Comparison of ENCODE assay signal across 8 cellular contexts in genomic region chr11:65471410-65471762, GRCh38. TPM values are rescaled to one million over a fixed set of nuclear protein-coding genes. Genes with fewer than 3 reads are reported as not detected.
DNase-seq lines count a peak whose midpoint lies in the region; ATAC-seq, FAIRE-seq and TF ChIP-seq lines count a peak whose summit lies in the region.

No MANE protein-coding gene starts in this region.

- peak overlapping the region; percentile 77 to 82 for H3K4ac ChIP-seq in mesenchymal stem cell (ENCODE audit: low read depth in 1 of 2, low read length in 2 of 2)

- H3K79me1 ChIP-seq in mesenchymal stem cell (replicated peaks; ENCODE audit: low read length, poor library complexity, severe bottlenecking) = peaks cover 6% of the 10 kb centered on the region

- peaks cover 23% of the 10 kb centered on the region for H3K4me1 Mint-ChIP-seq in CD8-positive, alpha-beta T cell (ENCODE audit: low read depth)
- peaks cover 14% of the 10 kb centered on the region for H3K4me1 Mint-ChIP-seq in type B pancreatic cell (ENCODE audit: unreplicated experiment)

- H3K36me3 ChIP-seq in CD8-positive, alpha-beta T cell (ENCODE audit: insufficient read depth, low read length) = no peaks in the 10 kb centered on the region
- H3K36me3 ChIP-seq in H7 (replicated peaks; ENCODE audit: control insufficient read depth, insufficient read depth, low read length) (no peaks in the 10 kb centered on the region), SK-N-MC (ENCODE audit: insufficient read depth, low read length) (no peaks in the 10 kb centered on the region), duodenal mucosa (ENCODE audit: control insufficient read depth in 1 of 2, insufficient read depth in 2 of 2, low read length in 2 of 2) (no peaks in the 10 kb centered on the region), mesenchymal stem cell (ENCODE audit: control insufficient read depth in 1 of 2, insufficient read depth in 2 of 2, low read depth in 1 of 2, low read length in 2 of 2) (peaks cover 0 to under 1% of the 10 kb centered on the region in 2 experiments)

- H3K36me3 Mint-ChIP-seq in CD8-positive, alpha-beta T cell = no peaks in the 10 kb centered on the region
- no peaks in the 10 kb centered on the region for H3K36me3 Mint-ChIP-seq in type B pancreatic cell

- no peak for FAIRE-seq in urothelium cell line (lab: Jason Lieb, UNC)

- H3K4me1 ChIP-seq in CD8-positive, alpha-beta T cell (ENCODE audit: insufficient read depth, low read length) = peaks cover 17% of the 10 kb centered on the region
- H3K4me1 ChIP-seq in duodenal mucosa (ENCODE audit: control insufficient read depth in 1 of 2, insufficient read depth in 2 of 2, low read length in 2 of 2) = peaks cover 22 to 39% of the 10 kb centered on the region in 2 donors
- peaks cover 19% of the 10 kb centered on the region for H3K4me1 ChIP-seq in mesenchymal stem cell (ENCODE audit: control insufficient read depth, insufficient read depth, low read depth, low read length)

- DNase-seq in CD8-positive, alpha-beta T cell = peak in 3 of 7 experiments; percentile 20 to 36 (median 22)
- DNase-seq in H7 = peak; percentile 80
- DNase-seq in SK-N-MC (ENCODE audit: low read depth, low spot score) = no peak
- peak; percentile 88 for DNase-seq in mesenchymal stem cell
- DNase-seq in type B pancreatic cell (ENCODE audit: extremely low spot score, unreplicated experiment) = no peak
- DNase-seq in urothelium cell line (ENCODE audit: low spot score) = no peak
- no peak for DNase-seq in GM19238 (ENCODE audit: insufficient read length, low spot score)

- H2BK5ac ChIP-seq in mesenchymal stem cell (ENCODE audit: low read depth, low read length, poor library complexity, severe bottlenecking) = peak overlapping the region; percentile 58

- H4K8ac ChIP-seq in mesenchymal stem cell (ENCODE audit: low read length) = peak overlapping the region; percentile 67

- intact Hi-C loops in CD8-positive, alpha-beta T cell (cut with DNase I, micrococcal nuclease) = no loop called here

- H3K4me3 Mint-ChIP-seq in CD8-positive, alpha-beta T cell = no peak overlapping the region
- no peak overlapping the region for H3K4me3 Mint-ChIP-seq in type B pancreatic cell

- H2BK120ac ChIP-seq in mesenchymal stem cell (ENCODE audit: low read depth, low read length) = peak overlapping the region; percentile 65

- H3K9ac ChIP-seq in SK-N-MC (ENCODE audit: insufficient read length) (no peak overlapping the region), duodenal mucosa (ENCODE audit: low read depth in 1 of 2, low read length in 2 of 2) (peak overlapping the region; percentile 51 to 62), mesenchymal stem cell (ENCODE audit: low read length) (peak overlapping the region; percentile 87)

- peak overlapping the region; percentile 58 for H4K91ac ChIP-seq in mesenchymal stem cell (ENCODE audit: low read length)

- no peak overlapping the region for H2BK15ac ChIP-seq in mesenchymal stem cell (ENCODE audit: low read depth, poor library complexity, severe bottlenecking)

- peak; percentile 1 for ATAC-seq in CD8-positive, alpha-beta T cell

- H3K4me3 ChIP-seq in CD8-positive, alpha-beta T cell (ENCODE audit: low read depth, low read length) = peak overlapping the region; percentile 42
- H3K4me3 ChIP-seq in H7 (ENCODE audit: insufficient read depth, low read depth, low read length) (no peak overlapping the region), SK-N-MC (no peak overlapping the region), duodenal mucosa (ENCODE audit: low read depth in 1 of 2, low read length in 2 of 2) (peak overlapping the region in 1 of 2 donors; percentile 10), mesenchymal stem cell (ENCODE audit: insufficient read depth in 1 of 2, low read depth in 1 of 2, low read length in 2 of 2) (no peak overlapping the region)

- no peak overlapping the region for H2AFZ ChIP-seq in mesenchymal stem cell (ENCODE audit: low read depth, low read length)

- no peaks in the 10 kb centered on the region for H3K27me3 ChIP-seq in CD8-positive, alpha-beta T cell (ENCODE audit: insufficient read depth, low read length)
- H3K27me3 ChIP-seq in H7 (ENCODE audit: control insufficient read depth, insufficient read depth, low read length) (no peaks in the 10 kb centered on the region), duodenal mucosa (ENCODE audit: control insufficient read depth in 1 of 2, insufficient read depth in 2 of 2, low read length in 2 of 2) (no peaks in the 10 kb centered on the region), mesenchymal stem cell (ENCODE audit: control insufficient read depth in 1 of 2, insufficient read depth in 1 of 2, low read length in 2 of 2) (no peaks in the 10 kb centered on the region)

- H3K27ac Mint-ChIP-seq in CD8-positive, alpha-beta T cell = peak overlapping the region; percentile 98
- H3K27ac Mint-ChIP-seq in type B pancreatic cell = peak overlapping the region; percentile 48

- no peak overlapping the region for H3K23ac ChIP-seq in mesenchymal stem cell (ENCODE audit: low read length in 2 of 2)

- no peaks in the 10 kb centered on the region for H3K9me3 Mint-ChIP-seq in CD8-positive, alpha-beta T cell
- H3K9me3 Mint-ChIP-seq in type B pancreatic cell = no peaks in the 10 kb centered on the region

- POLR2A ChIA-PET in CD8-positive, alpha-beta T cell (lab: Charles Lee) = interaction anchor here (0.5 to 12.7 kb wide), 16 partner anchors 9 to 611 kb away, joined by 3 to 506 read pairs (median 6); partner anchors contain the start of genes MAJIN, MALAT1 and NEAT1

- H3K18ac ChIP-seq in mesenchymal stem cell (ENCODE audit: low read depth in 1 of 2, low read length in 2 of 2) = peak overlapping the region; percentile 60 to 88

- peak overlapping the region; percentile 60 for H3K27ac ChIP-seq in CD8-positive, alpha-beta T cell (ENCODE audit: low read depth, low read length)
- H3K27ac ChIP-seq in SK-N-MC (0 out of 2 replicates have a peak overlapping the region, but pooled peaks have one; percentile 67), duodenal mucosa (ENCODE audit: low read depth, low read length) (peak overlapping the region; percentile 60), mesenchymal stem cell (ENCODE audit: low read length, poor library complexity, severe bottlenecking) (peak overlapping the region; percentile 69)

- no peaks in the 10 kb centered on the region for H3K9me3 ChIP-seq in CD8-positive, alpha-beta T cell (ENCODE audit: low read length)
- no peaks in the 10 kb centered on the region for H3K9me3 ChIP-seq in SK-N-MC (ENCODE audit: low read depth, low read length)
- H3K9me3 ChIP-seq in duodenal mucosa (ENCODE audit: control insufficient read depth in 1 of 2, low read length in 2 of 2) = no peaks in the 10 kb centered on the region
- no peaks in the 10 kb centered on the region for H3K9me3 ChIP-seq in mesenchymal stem cell (ENCODE audit: control insufficient read depth, low read length)

- H2BK12ac ChIP-seq in mesenchymal stem cell (ENCODE audit: low read length in 2 of 2) = peak overlapping the region; percentile 18 to 88

- H3K4me2 ChIP-seq in mesenchymal stem cell (ENCODE audit: low read length, poor library complexity, severe bottlenecking) = no peak overlapping the region

- no peaks in the 10 kb centered on the region for H3K27me3 Mint-ChIP-seq in CD8-positive, alpha-beta T cell (ENCODE audit: low read depth)
- no peaks in the 10 kb centered on the region for H3K27me3 Mint-ChIP-seq in type B pancreatic cell

- no peak for TF ChIP-seq CTCF in CD8-positive, alpha-beta T cell (IDR thresholded peaks at IDR 0.05)
- TF ChIP-seq CTCF in type B pancreatic cell (conservative IDR thresholded peaks at IDR 0.05) = peak; percentile 62

- WGBS in mesenchymal stem cell = 31% methylated on average over 4 of the region's 4 CpGs

- CTCF ChIA-PET in CD8-positive, alpha-beta T cell (lab: Charles Lee) = interaction anchor here (0.8 to 4.4 kb wide), 16 partner anchors 10 to 142 kb away, joined by 3 to 50 read pairs (median 4); partner anchors contain the start of genes FRMD8 and MALAT1

- peak overlapping the region; percentile 59 for H2AK5ac ChIP-seq in mesenchymal stem cell (ENCODE audit: low read length, severe bottlenecking)

- peak overlapping the region in 1 of 2 experiments; percentile 90 for H3K14ac ChIP-seq in mesenchymal stem cell (ENCODE audit: low read length in 2 of 2)

RNA-seq across cellular contexts. Expression of gene MALAT1, which starts 27.5 kb away (rescaled TPM):
- over 10,000 TPM; 25,886 to 26,729 TPM for total RNA-seq in CD8-positive, alpha-beta T cell
- 456 and 1,088 TPM in 2 replicates for total RNA-seq in H7 (2014; rRNA removed; shearing (Covaris generic))
- 972 TPM for polyA plus RNA-seq in mesenchymal stem cell (2013, experiment 1 of 2)
- 756 TPM for polyA plus RNA-seq in mesenchymal stem cell (2013, experiment 2 of 2)
- 4,133 and 6,276 TPM in 2 replicates for total RNA-seq in type B pancreatic cell (ENCODE audit: low replicate concordance)

RNA-seq across cellular contexts. Expression of gene NEAT1, which starts 48.8 kb away (rescaled TPM):
- 100 to 1,000 TPM; 198 to 201 TPM for total RNA-seq in CD8-positive, alpha-beta T cell
- 6.4 and 10.6 TPM in 2 replicates for total RNA-seq in H7 (2014; rRNA removed; shearing (Covaris generic))
- 51.2 TPM for polyA plus RNA-seq in mesenchymal stem cell (2013, experiment 1 of 2)
- polyA plus RNA-seq in mesenchymal stem cell (2013, experiment 2 of 2) = 44.5 TPM
- total RNA-seq in type B pancreatic cell (ENCODE audit: low replicate concordance) = 229 and 395 TPM in 2 replicates

RNA-seq across cellular contexts. Expression of gene SCYL1, which starts 53.5 kb away (rescaled TPM):
- total RNA-seq in CD8-positive, alpha-beta T cell = 10 to 100 TPM; 55.8 to 60.4 TPM
- total RNA-seq in H7 (2014; rRNA removed; shearing (Covaris generic)) = 70.0 and 72.3 TPM in 2 replicates
- 114 TPM for polyA plus RNA-seq in mesenchymal stem cell (2013, experiment 1 of 2)
- polyA plus RNA-seq in mesenchymal stem cell (2013, experiment 2 of 2) = 115 TPM
- 79.4 and 80.4 TPM in 2 replicates for total RNA-seq in type B pancreatic cell (ENCODE audit: low replicate concordance)

Comparison
In these comparisons a context has a peak if more than half of its experiments do, and no peak if none do; other contexts are left out.
1. DNase-seq: peak in H7 (single experiment) and mesenchymal stem cell (single experiment); none in SK-N-MC (single experiment), type B pancreatic cell (single experiment), urothelium cell line (single experiment) and GM19238 (single experiment).
2. RNA of gene NEAT1, which starts 48.8 kb away (total RNA-seq): 229 to 395 TPM in type B pancreatic cell and 198 to 201 TPM in CD8-positive, alpha-beta T cell; 6.4 to 10.6 TPM in H7; every median in the first group is over 10 times any median in the second.
3. Peak in every context shown above with its lines, with median percentiles within 50 percentile points of each other: H3K27ac ChIP-seq.